8 cellular contexts compared by ENCODE assay signal in the genomic region with DNA sequence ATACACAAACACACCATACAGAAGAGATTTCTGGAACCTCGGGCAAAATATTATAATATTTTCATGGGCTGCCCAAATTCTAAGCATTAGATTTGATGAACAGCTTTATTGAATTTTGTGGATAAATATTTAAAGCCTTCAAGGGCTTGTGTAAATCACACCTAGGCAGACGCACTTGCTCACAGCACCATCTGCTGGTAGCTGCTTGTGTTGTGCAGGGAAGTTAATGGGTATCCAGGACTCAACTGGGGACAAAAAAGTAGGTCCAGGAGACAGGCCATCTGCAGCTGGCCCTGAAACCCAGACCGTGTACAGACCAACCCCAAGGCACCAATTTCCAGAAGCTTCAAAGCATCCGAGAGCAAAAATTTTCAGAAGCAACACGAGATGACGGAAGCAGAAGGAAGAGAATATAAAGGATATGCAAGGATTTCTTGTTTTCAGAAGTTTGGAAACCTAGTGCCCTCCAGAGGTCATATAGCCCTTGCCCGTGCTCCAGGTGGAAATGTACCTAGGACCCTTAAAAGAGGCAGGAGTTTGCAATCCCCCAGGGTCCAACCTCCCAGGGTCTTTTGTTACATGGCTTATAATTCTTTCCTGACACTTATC.
DNase-seq lines count a peak whose midpoint lies in the region; ATAC-seq, FAIRE-seq and TF ChIP-seq lines count a peak whose summit lies in the region.

No MANE protein-coding gene starts in this region.

- no peaks in the 10 kb centered on the region for H3K4me1 ChIP-seq in pancreas

- no peaks in the 10 kb centered on the region for H3K9me3 ChIP-seq in pancreas

- peak; percentile 54 for DNase-seq in activated CD4-positive, alpha-beta T cell treated with anti-CD3 and anti-CD28 coated beads for 48 hours
- no peak for DNase-seq in activated CD4-positive, alpha-beta T cell treated with anti-CD3 and anti-CD28 coated beads for 4 hours
- peak; percentile 22 for DNase-seq in HFF-Myc (ENCODE audit: extremely low read depth, low read depth)
- peak; percentile 37 for DNase-seq in NCI-H146 treated with DMSO at 0.1 percent for 48 hours (lab: John Stamatoyannopoulos, UW; ENCODE audit: unreplicated experiment)
- peak; percentile 14 to 36 for DNase-seq in foreskin fibroblast
- peak; percentile 42 to 80 (median 68) for DNase-seq in pancreas

- no peaks in the 10 kb centered on the region for H3K27me3 ChIP-seq in pancreas

- H3K4me3 ChIP-seq in HFF-Myc (replicated peaks; ENCODE audit: low read depth, low read length) (no peak overlapping the region), foreskin fibroblast (ENCODE audit: low read depth in 1 of 2, low read length in 2 of 2) (no peak overlapping the region), pancreas (no peak overlapping the region)

- no peaks in the 10 kb centered on the region for H3K36me3 ChIP-seq in pancreas

- peak; percentile 71 to 95 (median 92) for ATAC-seq in pancreas
- ATAC-seq in GM19035 (IDR thresholded peaks at IDR 0.05; ENCODE audit: unreplicated experiment) = no peak

- peak overlapping the region; percentile 21; the same call in 1 of the 2 replicates for H3K27ac ChIP-seq in VCaP
- H3K27ac ChIP-seq in pancreas = no peak overlapping the region

- no peak for FAIRE-seq in pancreas (lab: Jason Lieb, UNC)

- TF ChIP-seq CTCF in HFF-Myc (IDR thresholded peaks at IDR 0.05; ENCODE audit: low read depth, low read length, missing control alignments) = peak; percentile 75
- peak; percentile 85 for TF ChIP-seq CTCF in VCaP (conservative IDR thresholded peaks at IDR 0.05)
- peak; percentile 76 for TF ChIP-seq CTCF in foreskin fibroblast (IDR thresholded peaks at IDR 0.05; ENCODE audit: low read depth, low read length)
- TF ChIP-seq CTCF in pancreas (IDR thresholded peaks at IDR 0.05) = peak; percentile 50 to 80 (median 70)

- WGBS in pancreas, 2 donors = 11 to 16% methylated on average over 7 of the region's 7 CpGs

- intact Hi-C loops in pancreas (cut with DNase I) = loop anchor here in 2 of 3 donors (5.0 to 10.0 kb wide), 3 partner anchors 718 to 848 kb away; no protein-coding TSS in a partner anchor

Comparison
In these comparisons a context has a peak if more than half of its experiments do, and no peak if none do; other contexts are left out.
1. DNase-seq: peak in activated CD4-positive, alpha-beta T cell treated with anti-CD3 and anti-CD28 coated beads for 48 hours (single experiment), HFF-Myc (single experiment), NCI-H146 treated with DMSO at 0.1 percent for 48 hours (single experiment), foreskin fibroblast (2 of 2) and pancreas (6 of 6); none in activated CD4-positive, alpha-beta T cell treated with anti-CD3 and anti-CD28 coated beads for 4 hours (0 of 2).
2. Peak in every context shown above with its lines, with median percentiles within 50 percentile points of each other: CTCF ChIP-seq.